In genomic region chr15:74788716-74789151, GRCh38 we compare ENCODE assay signal across 9 cellular contexts. TPM values are rescaled to one million over a fixed set of nuclear protein-coding genes. Genes with fewer than 3 reads are reported as not detected.
DNase-seq lines count a peak whose midpoint lies in the region; ATAC-seq lines count a peak whose summit lies in the region.
"Had no signal": no experiment of that assay in that cellular context is flagged by ENCODE, and none has a peak within 500 bp of the region (broad histone marks: within the 10 kb centered on the region; RNA-seq: fewer than 3 reads in every experiment).

No MANE protein-coding gene starts in this region.

- H3K27ac Mint-ChIP-seq in activated CD4-positive, alpha-beta memory T cell treated with anti-CD3 and anti-CD28 coated beads, Interleukin-2, amount 10 ng/mL, durations not matched to agents 7 days and 5 days = peak overlapping the region; percentile 97
- peak overlapping the region; percentile 95 for H3K27ac Mint-ChIP-seq in memory B cell

- peaks cover 77% of the 10 kb centered on the region for H3K36me3 Mint-ChIP-seq in activated CD4-positive, alpha-beta memory T cell treated with anti-CD3 and anti-CD28 coated beads, Interleukin-2, amount 10 ng/mL, durations not matched to agents 7 days and 5 days (ENCODE audit: low read depth)
- peaks cover 17% of the 10 kb centered on the region for H3K36me3 Mint-ChIP-seq in memory B cell

- H3K4me3 Mint-ChIP-seq in activated CD4-positive, alpha-beta memory T cell treated with anti-CD3 and anti-CD28 coated beads, Interleukin-2, amount 10 ng/mL, durations not matched to agents 7 days and 5 days = peak overlapping the region; percentile 85
- peak overlapping the region; percentile 99 for H3K4me3 Mint-ChIP-seq in memory B cell

- H3K4me1 ChIP-seq in aorta (ENCODE audit: control insufficient read depth in 1 of 2, insufficient read depth in 2 of 2, low read length in 2 of 2) = peaks cover 0 to 5% of the 10 kb centered on the region in 2 donors

- no peaks in the 10 kb centered on the region for H3K9me3 Mint-ChIP-seq in activated CD4-positive, alpha-beta memory T cell treated with anti-CD3 and anti-CD28 coated beads, Interleukin-2, amount 10 ng/mL, durations not matched to agents 7 days and 5 days
- H3K9me3 Mint-ChIP-seq in memory B cell = no peaks in the 10 kb centered on the region

- H3K4me1 Mint-ChIP-seq in activated CD4-positive, alpha-beta memory T cell treated with anti-CD3 and anti-CD28 coated beads, Interleukin-2, amount 10 ng/mL, durations not matched to agents 7 days and 5 days = peaks cover 75% of the 10 kb centered on the region
- peaks cover 72% of the 10 kb centered on the region for H3K4me1 Mint-ChIP-seq in memory B cell

- no peaks in the 10 kb centered on the region for H3K27me3 ChIP-seq in aorta (ENCODE audit: control insufficient read depth in 1 of 2, insufficient read depth in 2 of 2, low read length in 1 of 2)

- no peaks in the 10 kb centered on the region for H3K9me3 ChIP-seq in aorta (ENCODE audit: control insufficient read depth, low read length)

- 75% methylated on average over 8 of the region's 8 CpGs for WGBS in aorta, 2 donors

- POLR2A ChIA-PET in activated CD4-positive, alpha-beta memory T cell treated with anti-CD3 and anti-CD28 coated beads, Interleukin-2, amount 10 ng/mL, durations not matched to agents 7 days and 5 days (lab: Charles Lee) = interaction anchor here (0.8 to 35.1 kb wide), 16 partner anchors 7 to 172 kb away, joined by 3 to 1214 read pairs (median 10); partner anchors contain the start of genes CLK3, COX5A, CSK and FAM219B

- H3K27me3 Mint-ChIP-seq in activated CD4-positive, alpha-beta memory T cell treated with anti-CD3 and anti-CD28 coated beads, Interleukin-2, amount 10 ng/mL, durations not matched to agents 7 days and 5 days = no peaks in the 10 kb centered on the region
- no peaks in the 10 kb centered on the region for H3K27me3 Mint-ChIP-seq in memory B cell

- ATAC-seq in HG03159 (IDR thresholded peaks at IDR 0.05; ENCODE audit: unreplicated experiment) (peak; percentile 35), memory B cell (ENCODE audit: low read depth) (peak; percentile 28), HG03520 (IDR thresholded peaks at IDR 0.05; ENCODE audit: unreplicated experiment) (no peak), aorta (ENCODE audit: low FRiP score) (no peak)

- CTCF ChIA-PET in activated CD4-positive, alpha-beta memory T cell treated with anti-CD3 and anti-CD28 coated beads, Interleukin-2, amount 10 ng/mL, durations not matched to agents 7 days and 5 days (lab: Charles Lee) = interaction anchor here (1.1 to 38.3 kb wide), 13 partner anchors 7 to 243 kb away, joined by 3 to 1235 read pairs (median 5); partner anchors contain the start of genes CSK, FAM219B, LMAN1L and RPP25

- H3K4me3 ChIP-seq in aorta (ENCODE audit: low read length in 2 of 2) = no peak overlapping the region

- intact Hi-C loops in aorta (cut with DNase I) = loop anchor here in 1 of 2 donors (5.0 kb wide), 1 partner anchor 54 kb away; the partner anchor contains the start of gene ULK3

- DNase-seq in SIG-M5 treated with dmso at 0.1 percent for 504 hours (lab: John Stamatoyannopoulos, UW; ENCODE audit: unreplicated experiment) (peak; percentile 45), SIG-M5 (lab: John Stamatoyannopoulos, UW) (no peak), memory B cell (ENCODE audit: low spot score in 2 of 2) (peak in 1 of 2 donors; percentile 55), aorta (no peak), NCI-H2171 treated with DMSO at 0.1 percent for 48 hours (lab: John Stamatoyannopoulos, UW) (no peak)
- peak; percentile 84 for DNase-seq in activated CD4-positive, alpha-beta memory T cell treated with anti-CD3 and anti-CD28 coated beads, Interleukin-2, amount 10 ng/mL, durations not matched to agents 7 days and 5 days

- no peak overlapping the region for H3K27ac ChIP-seq in aorta (ENCODE audit: low read depth in 1 of 2, low read length in 2 of 2)

- no peaks in the 10 kb centered on the region for H3K36me3 ChIP-seq in aorta (ENCODE audit: control insufficient read depth in 1 of 2, insufficient read depth in 2 of 2, low read length in 1 of 2)

RNA-seq across cellular contexts. Expression of gene CSK, which starts 6.9 kb away (rescaled TPM):
- total RNA-seq in activated CD4-positive, alpha-beta memory T cell treated with anti-CD3 and anti-CD28 coated beads, Interleukin-2, amount 10 ng/mL, durations not matched to agents 7 days and 5 days = 100 to 1,000 TPM; 330 to 341 TPM
- total RNA-seq in aorta = 10 to 100 TPM; 34.9 to 55.2 TPM
- 10 to 100 TPM; 21.8 to 29.8 TPM for polyA plus RNA-seq in aorta

RNA-seq across cellular contexts. Expression of gene LMAN1L, which starts 23.9 kb away (rescaled TPM):
- under 1 TPM; 0.48 to 0.63 TPM for total RNA-seq in activated CD4-positive, alpha-beta memory T cell treated with anti-CD3 and anti-CD28 coated beads, Interleukin-2, amount 10 ng/mL, durations not matched to agents 7 days and 5 days
- under 1 TPM in 1 of 2 donors, not detected in 1; 0.30 TPM for total RNA-seq in aorta
- polyA plus RNA-seq in aorta = under 1 TPM in 1 of 2 donors, not detected in 1; 0.15 TPM

RNA-seq across cellular contexts. Expression of gene CPLX3, which starts 37.7 kb away (rescaled TPM):
- total RNA-seq in activated CD4-positive, alpha-beta memory T cell treated with anti-CD3 and anti-CD28 coated beads, Interleukin-2, amount 10 ng/mL, durations not matched to agents 7 days and 5 days = under 1 TPM in 1 of 2 experiments, not detected in 1; 0.18 TPM
- not detected for total RNA-seq in aorta
- polyA plus RNA-seq in aorta = under 1 TPM; 0.05 to 0.13 TPM
- total RNA-seq: activated CD8-positive, alpha-beta memory T cell treated with anti-CD3 and anti-CD28 coated beads for 36 hours had no signal

RNA-seq across cellular contexts. Expression of gene CYP1A2, which starts 40.1 kb away (rescaled TPM):
- not detected for total RNA-seq in activated CD4-positive, alpha-beta memory T cell treated with anti-CD3 and anti-CD28 coated beads, Interleukin-2, amount 10 ng/mL, durations not matched to agents 7 days and 5 days
- total RNA-seq in aorta = not detected
- polyA plus RNA-seq in aorta = not detected
- total RNA-seq: activated CD8-positive, alpha-beta memory T cell treated with anti-CD3 and anti-CD28 coated beads for 36 hours had no signal

RNA-seq across cellular contexts. Expression of gene ULK3, which starts 54.2 kb away (rescaled TPM):
- total RNA-seq in activated CD4-positive, alpha-beta memory T cell treated with anti-CD3 and anti-CD28 coated beads, Interleukin-2, amount 10 ng/mL, durations not matched to agents 7 days and 5 days = 10 to 100 TPM; 74.9 to 84.2 TPM
- 10 to 100 TPM; 19.3 to 31.6 TPM for total RNA-seq in aorta
- polyA plus RNA-seq in aorta = 10 to 100 TPM; 17.7 to 43.6 TPM

Comparison
In these comparisons a context has a peak if more than half of its experiments do, and no peak if none do; other contexts are left out.
1. DNase-seq: peak in SIG-M5 treated with dmso at 0.1 percent for 504 hours (single experiment) and activated CD4-positive, alpha-beta memory T cell treated with anti-CD3 and anti-CD28 coated beads, Interleukin-2, amount 10 ng/mL, durations not matched to agents 7 days and 5 days (single experiment); none in SIG-M5 (single experiment), aorta (0 of 2) and NCI-H2171 treated with DMSO at 0.1 percent for 48 hours (single experiment).
2. ATAC-seq: peak in HG03159 (single experiment) and memory B cell (single experiment); none in HG03520 (single experiment) and aorta (single experiment).
3. RNA of gene CSK, which starts 6.9 kb away (total RNA-seq): 330 to 341 TPM in activated CD4-positive, alpha-beta memory T cell treated with anti-CD3 and anti-CD28 coated beads, Interleukin-2, amount 10 ng/mL, durations not matched to agents 7 days and 5 days; 34.9 to 55.2 TPM in aorta; every median in the first group is over 4 times any median in the second.